8 cellular contexts compared by ENCODE assay signal in the genomic region with DNA sequence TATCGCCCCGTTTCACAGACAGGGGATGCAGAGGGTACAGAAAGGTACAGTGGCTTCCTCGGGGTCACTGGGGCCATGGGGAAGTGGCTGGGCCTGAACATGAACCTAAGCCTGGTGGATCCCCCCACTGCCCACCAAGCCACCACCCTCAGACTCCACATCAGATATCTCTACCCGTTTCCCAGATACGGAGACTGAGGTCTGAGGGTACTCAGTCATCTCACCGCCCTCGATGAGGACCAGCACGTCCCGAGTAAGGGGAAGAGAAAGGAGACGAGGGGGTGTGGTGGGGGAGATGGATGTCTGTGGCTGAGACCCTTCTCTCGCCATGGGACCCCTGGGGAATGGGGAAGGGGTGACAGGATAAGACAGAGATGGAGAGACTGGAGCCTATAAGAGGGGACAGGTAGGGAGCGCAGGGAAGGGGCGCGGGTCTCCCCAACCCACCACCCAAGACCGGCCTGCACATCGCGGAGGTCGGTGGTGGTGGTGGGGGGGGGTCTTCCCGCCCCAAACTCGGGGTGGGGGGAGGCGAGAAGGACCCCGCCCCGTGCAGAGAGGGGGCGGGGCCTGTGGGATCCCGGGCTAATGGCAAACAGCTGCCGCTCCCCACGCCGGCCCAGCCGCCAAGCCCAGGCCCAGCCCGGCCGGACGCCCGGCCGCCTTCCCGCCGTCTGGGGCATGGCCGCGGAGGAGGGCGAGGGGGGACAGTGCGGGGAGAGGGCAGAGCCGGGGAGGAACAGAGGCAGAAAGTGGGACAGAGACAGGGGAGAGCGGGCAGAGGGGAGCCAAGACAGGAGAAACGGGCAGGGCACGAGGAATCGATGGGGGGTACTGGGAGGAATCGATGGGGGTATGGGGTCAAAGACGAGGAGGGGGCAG.
DNase-seq lines count a peak whose midpoint lies in the region; ATAC-seq, FAIRE-seq and TF ChIP-seq lines count a peak whose summit lies in the region.

No MANE protein-coding gene starts in this region.

- H3K4me3 Mint-ChIP-seq in memory B cell = peak overlapping the region; percentile 81

- no peak for FAIRE-seq in urothelium cell line (lab: Jason Lieb, UNC)

- no peak for TF ChIP-seq CTCF in GM10266 (IDR thresholded peaks at IDR 0.05; ENCODE audit: control insufficient read depth, insufficient read depth, low read depth, missing control alignments)
- no peak for TF ChIP-seq CTCF in OCI-LY3 (IDR thresholded peaks at IDR 0.05; ENCODE audit: low read depth, low read length)

- H3K9ac ChIP-seq in OCI-LY3 (ENCODE audit: low read length) = peak overlapping the region; percentile 76
- H3K9ac ChIP-seq in duodenal mucosa (ENCODE audit: low read depth in 1 of 2, low read length in 2 of 2) = peak overlapping the region; percentile 75 to 84

- H3K27ac Mint-ChIP-seq in memory B cell = no peak overlapping the region

- DNase-seq in GM10266 (ENCODE audit: extremely low spot score) (peak; percentile 57), memory B cell (ENCODE audit: low spot score in 2 of 2) (peak in 1 of 2 donors; percentile 32), urothelium cell line (ENCODE audit: low spot score) (peak; percentile 37), T-helper 9 cell (no peak)
- no peak for DNase-seq in NK-92 treated with Interleukin-12 subunit alpha and Interleukin-12 subunit beta, amount 100 ng/mL, for 24 hours (lab: John Stamatoyannopoulos, UW)

- H3K4me3 ChIP-seq in OCI-LY3 (ENCODE audit: low read length) (peak overlapping the region; percentile 92), duodenal mucosa (ENCODE audit: low read depth in 1 of 2, low read length in 2 of 2) (peak overlapping the region; percentile 83 to 87)

- H3K4me1 Mint-ChIP-seq in memory B cell = peaks cover 13% of the 10 kb centered on the region

- H3K4me1 ChIP-seq in OCI-LY3 (ENCODE audit: low read length) (peaks cover 22% of the 10 kb centered on the region), duodenal mucosa (ENCODE audit: control insufficient read depth in 1 of 2, insufficient read depth in 2 of 2, low read length in 2 of 2) (peaks cover 5 to 17% of the 10 kb centered on the region in 2 donors)

- no peaks in the 10 kb centered on the region for H3K79me2 ChIP-seq in OCI-LY3 (ENCODE audit: low read length)

- no peak overlapping the region for H3K27ac ChIP-seq in OCI-LY3 (ENCODE audit: low read length)
- H3K27ac ChIP-seq in duodenal mucosa (ENCODE audit: low read depth, low read length) = peak overlapping the region; percentile 62

- H3K27me3 ChIP-seq in OCI-LY3 (ENCODE audit: low read depth, low read length) (peaks cover 12% of the 10 kb centered on the region), duodenal mucosa (ENCODE audit: control insufficient read depth in 1 of 2, insufficient read depth in 2 of 2, low read length in 2 of 2) (no peaks in the 10 kb centered on the region)

- peak overlapping the region; percentile 42; the same call in 1 of the 2 replicates for H2AFZ ChIP-seq in OCI-LY3 (ENCODE audit: low read depth, low read length)

- peaks cover 1% of the 10 kb centered on the region for H3K36me3 Mint-ChIP-seq in memory B cell

- H4K20me1 ChIP-seq in OCI-LY3 (ENCODE audit: insufficient read depth, low read length) = no peaks in the 10 kb centered on the region

- no peak for ATAC-seq in memory B cell (ENCODE audit: low read depth)
- ATAC-seq in GM21381 (IDR thresholded peaks at IDR 0.05; ENCODE audit: unreplicated experiment) = no peak

- H3K9me3 Mint-ChIP-seq in memory B cell = no peaks in the 10 kb centered on the region

- no peaks in the 10 kb centered on the region for H3K9me3 ChIP-seq in OCI-LY3 (ENCODE audit: insufficient read depth, low read length)
- H3K9me3 ChIP-seq in duodenal mucosa (ENCODE audit: control insufficient read depth in 1 of 2, low read length in 2 of 2) = no peaks in the 10 kb centered on the region

- peak overlapping the region; percentile 99 for H3K4me2 ChIP-seq in OCI-LY3 (ENCODE audit: low read length)

- peaks cover 4% of the 10 kb centered on the region for H3K36me3 ChIP-seq in OCI-LY3 (replicated peaks; ENCODE audit: low read depth, low read length)
- peaks cover 5 to 18% of the 10 kb centered on the region in 2 donors for H3K36me3 ChIP-seq in duodenal mucosa (ENCODE audit: control insufficient read depth in 1 of 2, insufficient read depth in 2 of 2, low read length in 2 of 2)

- peaks cover 16% of the 10 kb centered on the region for H3K27me3 Mint-ChIP-seq in memory B cell

Comparison
In these comparisons a context has a peak if more than half of its experiments do, and no peak if none do; other contexts are left out.
1. DNase-seq: peak in GM10266 (single experiment) and urothelium cell line (single experiment); none in NK-92 treated with Interleukin-12 subunit alpha and Interleukin-12 subunit beta, amount 100 ng/mL, for 24 hours (single experiment) and T-helper 9 cell (single experiment).